In genomic region chr1:64511054-64511453, GRCh38 we compare ENCODE assay signal across 17 cellular contexts.
"Had no signal": no experiment of that assay in that cellular context is flagged by ENCODE, and none has a peak within 500 bp of the region (broad histone marks: within the 10 kb centered on the region; RNA-seq: fewer than 3 reads in every experiment).

No MANE protein-coding gene starts in this region.

- H3K4me3 ChIP-seq: ascending aorta, gastrocnemius medialis, right atrium auricular region, testis had no signal

- DNase-seq: activated CD4-positive, alpha-beta T cell treated with anti-CD3 and anti-CD28 coated beads for 48 hours; activated CD4-positive, CD25-positive, alpha-beta regulatory T cell; activated CD8-positive, alpha-beta T cell treated with anti-CD3 and anti-CD28 coated beads for 36 hours; activated naive CD4-positive, alpha-beta T cell treated with Interleukin-2 at 50 U/mL for 16 hours; activated T-cell treated with anti-CD3 and anti-CD28 coated beads, Interleukin-2, amount 50 U/mL, for 1 hour; cortex of kidney; effector CD8-positive, alpha-beta T cell; gastrocnemius medialis; head of caudate nucleus; nephron progenitor cell; occipital lobe; stimulated activated CD4-positive, alpha-beta T cell treated with anti-CD3 and anti-CD28 coated beads, Interleukin-2, amount 100 ng/mL, for 48 hours; stimulated activated naive CD8-positive, alpha-beta T cell treated with anti-CD3 and anti-CD28 coated beads, Interleukin-15, amount 100 ng/mL, for 72 hours; T-helper 17 cell; testis had no signal

- H3K27ac ChIP-seq: ascending aorta, right atrium auricular region, testis had no signal
